In genomic region chr12:100593490-100593889, GRCh38 we compare ENCODE assay signal across 11 cellular contexts. TPM values are rescaled to one million over a fixed set of nuclear protein-coding genes. Genes with fewer than 3 reads are reported as not detected.
A peak's percentile ranks its signal among the peaks of the same experiment; 100 is the strongest.
DNase-seq lines count a peak whose midpoint lies in the region; ATAC-seq and TF ChIP-seq lines count a peak whose summit lies in the region.
"Had no signal": no experiment of that assay in that cellular context is flagged by ENCODE, and none has a peak within 500 bp of the region (broad histone marks: within the 10 kb centered on the region; RNA-seq: fewer than 3 reads in every experiment).

No MANE protein-coding gene starts in this region.

- H3K4me3 Mint-ChIP-seq in glutamatergic neuron (ENCODE audit: unreplicated experiment) (peak overlapping the region; percentile 79), immature natural killer cell (no peak overlapping the region)
- H3K4me3 Mint-ChIP-seq: activated T-cell treated with anti-CD3 and anti-CD28 coated beads, Interleukin-2, amount 50 U/mL, for 4 hours had no signal

- peak overlapping the region; percentile 74 for H3K4me3 ChIP-seq in adipocyte (ENCODE audit: low read length)
- H3K4me3 ChIP-seq: ovary had no signal

- H3K9me3 ChIP-seq in adipocyte (ENCODE audit: control insufficient read depth, low read length), result peaks cover 3% of the 10 kb centered on the region
- H3K9me3 ChIP-seq: ovary had no signal

- H3K4me1 ChIP-seq in adipocyte (ENCODE audit: control insufficient read depth, insufficient read depth, low read length), result peaks cover 18% of the 10 kb centered on the region

- intact Hi-C loops in sciatic nerve (cut with DNase I), result no loop called here

- peaks cover 9% of the 10 kb centered on the region for H3K36me3 ChIP-seq in adipocyte (ENCODE audit: control insufficient read depth, insufficient read depth, low read length, severe bottlenecking)
- H3K36me3 ChIP-seq: ovary had no signal

- H3K27me3 ChIP-seq in adipocyte (replicated peaks; ENCODE audit: control insufficient read depth, insufficient read depth, low read length), result no peaks in the 10 kb centered on the region
- H3K27me3 ChIP-seq: ovary had no signal

- peaks cover 2% of the 10 kb centered on the region for H3K27me3 Mint-ChIP-seq in glutamatergic neuron (ENCODE audit: unreplicated experiment)
- H3K27me3 Mint-ChIP-seq in immature natural killer cell (ENCODE audit: low read depth in 3 of 3), result peaks cover 0 to 3% (median 3%) of the 10 kb centered on the region in 3 donors

- peak; percentile 63 for ATAC-seq in sciatic nerve
- ATAC-seq: activated T-cell treated with anti-CD3 and anti-CD28 coated beads, Interleukin-2, amount 50 U/mL, for 4 hours had no signal

- H3K9me3 Mint-ChIP-seq in glutamatergic neuron (ENCODE audit: unreplicated experiment) (peaks cover 2% of the 10 kb centered on the region), immature natural killer cell (peaks cover 0 to 9% (median 5%) of the 10 kb centered on the region in 6 donors)

- peak overlapping the region; percentile 94 for H3K27ac Mint-ChIP-seq in glutamatergic neuron (ENCODE audit: unreplicated experiment)
- no peak overlapping the region for H3K27ac Mint-ChIP-seq in immature natural killer cell

- TF ChIP-seq CTCF in glutamatergic neuron (IDR thresholded peaks at IDR 0.05; ENCODE audit: partially characterized antibody, unreplicated experiment), result no peak

- H3K36me3 Mint-ChIP-seq in glutamatergic neuron (ENCODE audit: unreplicated experiment) (peaks cover 8% of the 10 kb centered on the region), immature natural killer cell (no peaks in the 10 kb centered on the region)

- peak overlapping the region; percentile 68 for H3K9ac ChIP-seq in adipocyte (ENCODE audit: low read length)

- H3K4me1 Mint-ChIP-seq in glutamatergic neuron (ENCODE audit: low read depth, unreplicated experiment) (peaks cover 29% of the 10 kb centered on the region), immature natural killer cell (no peaks in the 10 kb centered on the region)

- peak; percentile 20 for DNase-seq in HCEC 1CT
- DNase-seq in adipocyte (ENCODE audit: low read depth), result peak; percentile 38
- no peak for DNase-seq in glutamatergic neuron
- DNase-seq in sciatic nerve (ENCODE audit: low spot score), result no peak
- DNase-seq in NOMO-1 (lab: John Stamatoyannopoulos, UW; ENCODE audit: unreplicated experiment in 2 of 2), result no peak
- DNase-seq in NCI-H1930 (lab: John Stamatoyannopoulos, UW), result no peak
- no peak for DNase-seq in immature natural killer cell
- DNase-seq: activated T-cell treated with anti-CD3 and anti-CD28 coated beads, Interleukin-2, amount 50 U/mL, for 4 hours; DND-41; ovary; SHP77 treated with DMSO at 0.1 percent for 48 hours had no signal

RNA-seq across cellular contexts. Expression of gene GAS2L3, which starts 20.0 kb away (rescaled TPM):
- total RNA-seq in glutamatergic neuron (ENCODE audit: unreplicated experiment) (56.2 TPM), sciatic nerve (232 TPM)
- under 1 TPM in 1 of 3 donors, not detected in 2; 0.30 TPM for polyA plus RNA-seq in immature natural killer cell
- total RNA-seq: activated T-cell treated with anti-CD3 and anti-CD28 coated beads, Interleukin-2, amount 50 U/mL, for 4 hours had no signal

Comparison
In these comparisons a context has a peak if more than half of its experiments do, and no peak if none do; other contexts are left out.
1. DNase-seq: peak in HCEC 1CT (single experiment) and adipocyte (single experiment); none in glutamatergic neuron (single experiment), sciatic nerve (single experiment), NOMO-1 (0 of 2), NCI-H1930 (0 of 2) and immature natural killer cell (0 of 3).